ENCODE assay signal across 1 cellular context in genomic region chr1:187933562-187934419, GRCh38.
A peak's percentile ranks its signal among the peaks of the same experiment; 100 is the strongest.
TF ChIP-seq lines count a peak whose summit lies in the region.

No MANE protein-coding gene starts in this region.

TF ChIP-seq in liver, 16 proteins besides CTCF, POLR2A, EP300 and RAD21 (continued from another document):
- TF ChIP-seq, protein P1, sequence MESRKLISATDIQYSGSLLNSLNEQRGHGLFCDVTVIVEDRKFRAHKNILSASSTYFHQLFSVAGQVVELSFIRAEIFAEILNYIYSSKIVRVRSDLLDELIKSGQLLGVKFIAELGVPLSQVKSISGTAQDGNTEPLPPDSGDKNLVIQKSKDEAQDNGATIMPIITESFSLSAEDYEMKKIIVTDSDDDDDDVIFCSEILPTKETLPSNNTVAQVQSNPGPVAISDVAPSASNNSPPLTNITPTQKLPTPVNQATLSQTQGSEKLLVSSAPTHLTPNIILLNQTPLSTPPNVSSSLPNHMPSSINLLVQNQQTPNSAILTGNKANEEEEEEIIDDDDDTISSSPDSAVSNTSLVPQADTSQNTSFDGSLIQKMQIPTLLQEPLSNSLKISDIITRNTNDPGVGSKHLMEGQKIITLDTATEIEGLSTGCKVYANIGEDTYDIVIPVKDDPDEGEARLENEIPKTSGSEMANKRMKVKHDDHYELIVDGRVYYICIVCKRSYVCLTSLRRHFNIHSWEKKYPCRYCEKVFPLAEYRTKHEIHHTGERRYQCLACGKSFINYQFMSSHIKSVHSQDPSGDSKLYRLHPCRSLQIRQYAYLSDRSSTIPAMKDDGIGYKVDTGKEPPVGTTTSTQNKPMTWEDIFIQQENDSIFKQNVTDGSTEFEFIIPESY (IDR thresholded peaks at IDR 0.05), result peak; percentile 35
- TF ChIP-seq HNF4G (IDR thresholded peaks at IDR 0.05), result peak; percentile 85
- TF ChIP-seq EGR1 (IDR thresholded peaks at IDR 0.05; ENCODE audit: low read depth in 2 of 2), result no peak
- peak in 1 of 2 donors; percentile 15 for TF ChIP-seq RXRA (IDR thresholded peaks at IDR 0.05)
